2 cellular contexts compared by ENCODE assay signal in the genomic region with DNA sequence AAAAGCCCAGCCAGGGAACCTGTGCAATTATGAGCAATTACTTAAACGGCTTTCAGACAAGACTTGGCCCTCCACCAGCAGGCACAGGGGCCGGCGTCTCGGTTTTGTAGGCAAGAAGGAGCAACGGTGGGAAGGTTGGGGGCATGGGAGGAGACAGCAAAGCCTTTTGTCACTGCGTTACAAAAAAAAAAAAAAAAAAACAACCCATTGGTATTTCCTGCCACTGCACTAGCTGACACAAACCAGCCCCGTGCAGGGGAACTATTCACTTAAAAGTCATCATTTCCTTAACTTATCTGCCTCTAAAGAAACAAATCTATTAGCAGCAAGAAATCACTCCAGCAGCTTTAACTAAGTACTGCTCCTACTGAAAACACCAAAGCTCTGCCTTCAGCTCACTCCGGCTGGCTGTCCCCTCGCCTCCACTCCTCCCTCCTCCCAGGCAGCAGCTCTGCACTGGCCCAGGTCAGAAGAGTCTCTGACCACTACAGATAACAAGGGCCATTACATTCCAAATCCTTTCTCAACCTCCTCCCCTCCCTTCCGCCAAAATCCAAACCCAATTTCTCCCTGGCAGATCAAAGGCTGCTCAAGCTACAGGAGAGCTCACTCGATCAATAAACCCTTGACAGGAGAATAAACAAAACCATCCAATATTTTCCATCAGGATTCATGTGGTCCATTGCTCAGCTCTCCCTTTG.
TF ChIP-seq lines count a peak whose summit lies in the region.

No MANE protein-coding gene starts in this region.

TF ChIP-seq in IMR-90, 13 proteins besides CTCF, POLR2A, EP300 and RAD21:
- TF ChIP-seq, protein P1, sequence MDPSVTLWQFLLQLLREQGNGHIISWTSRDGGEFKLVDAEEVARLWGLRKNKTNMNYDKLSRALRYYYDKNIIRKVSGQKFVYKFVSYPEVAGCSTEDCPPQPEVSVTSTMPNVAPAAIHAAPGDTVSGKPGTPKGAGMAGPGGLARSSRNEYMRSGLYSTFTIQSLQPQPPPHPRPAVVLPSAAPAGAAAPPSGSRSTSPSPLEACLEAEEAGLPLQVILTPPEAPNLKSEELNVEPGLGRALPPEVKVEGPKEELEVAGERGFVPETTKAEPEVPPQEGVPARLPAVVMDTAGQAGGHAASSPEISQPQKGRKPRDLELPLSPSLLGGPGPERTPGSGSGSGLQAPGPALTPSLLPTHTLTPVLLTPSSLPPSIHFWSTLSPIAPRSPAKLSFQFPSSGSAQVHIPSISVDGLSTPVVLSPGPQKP (IDR thresholded peaks at IDR 0.05; ENCODE audit: borderline replicate concordance, low read depth, low read length), result no peak
- no peak for TF ChIP-seq MXI1 (IDR thresholded peaks at IDR 0.05; ENCODE audit: borderline replicate concordance, low read depth, low read length)
- no peak for TF ChIP-seq RFX5 (IDR thresholded peaks at IDR 0.05; ENCODE audit: low read depth, low read length)
- TF ChIP-seq BHLHE40 (IDR thresholded peaks at IDR 0.05; ENCODE audit: low read depth, low read length), result no peak
- TF ChIP-seq, protein P2, sequence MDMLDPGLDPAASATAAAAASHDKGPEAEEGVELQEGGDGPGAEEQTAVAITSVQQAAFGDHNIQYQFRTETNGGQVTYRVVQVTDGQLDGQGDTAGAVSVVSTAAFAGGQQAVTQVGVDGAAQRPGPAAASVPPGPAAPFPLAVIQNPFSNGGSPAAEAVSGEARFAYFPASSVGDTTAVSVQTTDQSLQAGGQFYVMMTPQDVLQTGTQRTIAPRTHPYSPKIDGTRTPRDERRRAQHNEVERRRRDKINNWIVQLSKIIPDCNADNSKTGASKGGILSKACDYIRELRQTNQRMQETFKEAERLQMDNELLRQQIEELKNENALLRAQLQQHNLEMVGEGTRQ (IDR thresholded peaks at IDR 0.05; ENCODE audit: low read depth, low read length), result no peak
- no peak for TF ChIP-seq FOS (IDR thresholded peaks at IDR 0.05; ENCODE audit: low read depth, low read length)
- TF ChIP-seq CHD1 (IDR thresholded peaks at IDR 0.05; ENCODE audit: low read depth, low read length), result no peak
- TF ChIP-seq RCOR1 (IDR thresholded peaks at IDR 0.05; ENCODE audit: insufficient replicate concordance, low read length), result no peak
- TF ChIP-seq NFE2L2 (IDR thresholded peaks at IDR 0.05; ENCODE audit: low read depth, low read length), result no peak
- no peak for TF ChIP-seq MAFK (IDR thresholded peaks at IDR 0.05; ENCODE audit: low read depth, low read length)
- TF ChIP-seq SMC3 (IDR thresholded peaks at IDR 0.05; ENCODE audit: low read depth, low read length), result no peak
- no peak for TF ChIP-seq MAZ (IDR thresholded peaks at IDR 0.05; ENCODE audit: borderline replicate concordance, low read depth, low read length)
- no peak for TF ChIP-seq CEBPB (IDR thresholded peaks at IDR 0.05; ENCODE audit: low read depth, low read length)

TF ChIP-seq in HepG2, 621 proteins besides CTCF, POLR2A, EP300 and RAD21 (continues in another document):
- TF ChIP-seq SNAPC2 (CRISPR knock-in tag; IDR thresholded peaks at IDR 0.05) (0 out of 2 replicates have a peak, but pooled peaks have one; percentile 21), SOX5 (CRISPR knock-in tag; IDR thresholded peaks at IDR 0.05; ENCODE audit: borderline replicate concordance) (peak; percentile 91), GATAD2A (CRISPR knock-in tag; IDR thresholded peaks at IDR 0.05) (peak; percentile 96), MIER2 (CRISPR knock-in tag; IDR thresholded peaks at IDR 0.05) (peak; percentile 69), ZNF570 (CRISPR knock-in tag; IDR thresholded peaks at IDR 0.05; ENCODE audit: borderline replicate concordance) (no peak), ATRX (CRISPR knock-in tag; IDR thresholded peaks at IDR 0.05; ENCODE audit: borderline replicate concordance) (no peak), MTA1 (CRISPR knock-in tag; IDR thresholded peaks at IDR 0.05; ENCODE audit: borderline replicate concordance) (peak; percentile 65; the same call in 1 of the 2 replicates), ZNF644 (CRISPR knock-in tag; IDR thresholded peaks at IDR 0.05; ENCODE audit: low read depth) (peak; percentile 87), ELF1 (CRISPR knock-in tag; IDR thresholded peaks at IDR 0.05) (0 out of 2 replicates have a peak, but pooled peaks have one; percentile 23), ERF (CRISPR knock-in tag; IDR thresholded peaks at IDR 0.05) (peak; percentile 82), MBD4 (IDR thresholded peaks at IDR 0.05; ENCODE audit: borderline replicate concordance, low read length) (no peak), NONO (IDR thresholded peaks at IDR 0.05) (no peak), NONO (CRISPR knock-in tag; conservative IDR thresholded peaks at IDR 0.05) (peak; percentile 77; the same call in 1 of the 2 replicates), ZNF33A (CRISPR knock-in tag; IDR thresholded peaks at IDR 0.05; ENCODE audit: borderline replicate concordance) (no peak), ZFP36L1 (CRISPR knock-in tag; IDR thresholded peaks at IDR 0.05) (no peak), GFI1 (CRISPR knock-in tag; IDR thresholded peaks at IDR 0.05; ENCODE audit: borderline replicate concordance) (peak; percentile 84), RARA (CRISPR knock-in tag; IDR thresholded peaks at IDR 0.05) (peak; percentile 71), ZFYVE20 (CRISPR knock-in tag; IDR thresholded peaks at IDR 0.05; ENCODE audit: borderline replicate concordance, low read depth) (no peak), MYC (CRISPR knock-in tag; IDR thresholded peaks at IDR 0.05; ENCODE audit: borderline replicate concordance) (peak; percentile 25; the same call in 1 of the 2 replicates), ZNF30 (CRISPR knock-in tag; IDR thresholded peaks at IDR 0.05) (no peak), ZSCAN21 (CRISPR knock-in tag; IDR thresholded peaks at IDR 0.05; ENCODE audit: borderline replicate concordance) (0 out of 2 replicates have a peak, but pooled peaks have one; percentile 34), SIX1 (CRISPR knock-in tag; IDR thresholded peaks at IDR 0.05; ENCODE audit: borderline replicate concordance) (peak; percentile 73; the same call in 1 of the 2 replicates), ZNF382 (CRISPR knock-in tag; IDR thresholded peaks at IDR 0.05; ENCODE audit: borderline replicate concordance) (no peak)
- TF ChIP-seq, protein P3, sequence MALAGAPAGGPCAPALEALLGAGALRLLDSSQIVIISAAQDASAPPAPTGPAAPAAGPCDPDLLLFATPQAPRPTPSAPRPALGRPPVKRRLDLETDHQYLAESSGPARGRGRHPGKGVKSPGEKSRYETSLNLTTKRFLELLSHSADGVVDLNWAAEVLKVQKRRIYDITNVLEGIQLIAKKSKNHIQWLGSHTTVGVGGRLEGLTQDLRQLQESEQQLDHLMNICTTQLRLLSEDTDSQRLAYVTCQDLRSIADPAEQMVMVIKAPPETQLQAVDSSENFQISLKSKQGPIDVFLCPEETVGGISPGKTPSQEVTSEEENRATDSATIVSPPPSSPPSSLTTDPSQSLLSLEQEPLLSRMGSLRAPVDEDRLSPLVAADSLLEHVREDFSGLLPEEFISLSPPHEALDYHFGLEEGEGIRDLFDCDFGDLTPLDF (CRISPR knock-in tag; IDR thresholded peaks at IDR 0.05), result no peak
- TF ChIP-seq, protein P4, sequence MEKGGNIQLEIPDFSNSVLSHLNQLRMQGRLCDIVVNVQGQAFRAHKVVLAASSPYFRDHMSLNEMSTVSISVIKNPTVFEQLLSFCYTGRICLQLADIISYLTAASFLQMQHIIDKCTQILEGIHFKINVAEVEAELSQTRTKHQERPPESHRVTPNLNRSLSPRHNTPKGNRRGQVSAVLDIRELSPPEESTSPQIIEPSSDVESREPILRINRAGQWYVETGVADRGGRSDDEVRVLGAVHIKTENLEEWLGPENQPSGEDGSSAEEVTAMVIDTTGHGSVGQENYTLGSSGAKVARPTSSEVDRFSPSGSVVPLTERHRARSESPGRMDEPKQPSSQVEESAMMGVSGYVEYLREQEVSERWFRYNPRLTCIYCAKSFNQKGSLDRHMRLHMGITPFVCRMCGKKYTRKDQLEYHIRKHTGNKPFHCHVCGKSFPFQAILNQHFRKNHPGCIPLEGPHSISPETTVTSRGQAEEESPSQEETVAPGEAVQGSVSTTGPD (CRISPR knock-in tag; IDR thresholded peaks at IDR 0.05), result peak; percentile 71; the same call in 1 of the 2 replicates
- TF ChIP-seq, protein P5, sequence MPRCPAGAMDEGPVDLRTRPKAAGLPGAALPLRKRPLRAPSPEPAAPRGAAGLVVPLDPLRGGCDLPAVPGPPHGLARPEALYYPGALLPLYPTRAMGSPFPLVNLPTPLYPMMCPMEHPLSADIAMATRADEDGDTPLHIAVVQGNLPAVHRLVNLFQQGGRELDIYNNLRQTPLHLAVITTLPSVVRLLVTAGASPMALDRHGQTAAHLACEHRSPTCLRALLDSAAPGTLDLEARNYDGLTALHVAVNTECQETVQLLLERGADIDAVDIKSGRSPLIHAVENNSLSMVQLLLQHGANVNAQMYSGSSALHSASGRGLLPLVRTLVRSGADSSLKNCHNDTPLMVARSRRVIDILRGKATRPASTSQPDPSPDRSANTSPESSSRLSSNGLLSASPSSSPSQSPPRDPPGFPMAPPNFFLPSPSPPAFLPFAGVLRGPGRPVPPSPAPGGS (CRISPR knock-in tag; IDR thresholded peaks at IDR 0.05), result no peak
- TF ChIP-seq, protein P6, sequence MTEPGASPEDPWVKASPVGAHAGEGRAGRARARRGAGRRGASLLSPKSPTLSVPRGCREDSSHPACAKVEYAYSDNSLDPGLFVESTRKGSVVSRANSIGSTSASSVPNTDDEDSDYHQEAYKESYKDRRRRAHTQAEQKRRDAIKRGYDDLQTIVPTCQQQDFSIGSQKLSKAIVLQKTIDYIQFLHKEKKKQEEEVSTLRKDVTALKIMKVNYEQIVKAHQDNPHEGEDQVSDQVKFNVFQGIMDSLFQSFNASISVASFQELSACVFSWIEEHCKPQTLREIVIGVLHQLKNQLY (CRISPR knock-in tag; IDR thresholded peaks at IDR 0.05), result peak; percentile 50; the same call in 1 of the 2 replicates
- TF ChIP-seq, protein P7, sequence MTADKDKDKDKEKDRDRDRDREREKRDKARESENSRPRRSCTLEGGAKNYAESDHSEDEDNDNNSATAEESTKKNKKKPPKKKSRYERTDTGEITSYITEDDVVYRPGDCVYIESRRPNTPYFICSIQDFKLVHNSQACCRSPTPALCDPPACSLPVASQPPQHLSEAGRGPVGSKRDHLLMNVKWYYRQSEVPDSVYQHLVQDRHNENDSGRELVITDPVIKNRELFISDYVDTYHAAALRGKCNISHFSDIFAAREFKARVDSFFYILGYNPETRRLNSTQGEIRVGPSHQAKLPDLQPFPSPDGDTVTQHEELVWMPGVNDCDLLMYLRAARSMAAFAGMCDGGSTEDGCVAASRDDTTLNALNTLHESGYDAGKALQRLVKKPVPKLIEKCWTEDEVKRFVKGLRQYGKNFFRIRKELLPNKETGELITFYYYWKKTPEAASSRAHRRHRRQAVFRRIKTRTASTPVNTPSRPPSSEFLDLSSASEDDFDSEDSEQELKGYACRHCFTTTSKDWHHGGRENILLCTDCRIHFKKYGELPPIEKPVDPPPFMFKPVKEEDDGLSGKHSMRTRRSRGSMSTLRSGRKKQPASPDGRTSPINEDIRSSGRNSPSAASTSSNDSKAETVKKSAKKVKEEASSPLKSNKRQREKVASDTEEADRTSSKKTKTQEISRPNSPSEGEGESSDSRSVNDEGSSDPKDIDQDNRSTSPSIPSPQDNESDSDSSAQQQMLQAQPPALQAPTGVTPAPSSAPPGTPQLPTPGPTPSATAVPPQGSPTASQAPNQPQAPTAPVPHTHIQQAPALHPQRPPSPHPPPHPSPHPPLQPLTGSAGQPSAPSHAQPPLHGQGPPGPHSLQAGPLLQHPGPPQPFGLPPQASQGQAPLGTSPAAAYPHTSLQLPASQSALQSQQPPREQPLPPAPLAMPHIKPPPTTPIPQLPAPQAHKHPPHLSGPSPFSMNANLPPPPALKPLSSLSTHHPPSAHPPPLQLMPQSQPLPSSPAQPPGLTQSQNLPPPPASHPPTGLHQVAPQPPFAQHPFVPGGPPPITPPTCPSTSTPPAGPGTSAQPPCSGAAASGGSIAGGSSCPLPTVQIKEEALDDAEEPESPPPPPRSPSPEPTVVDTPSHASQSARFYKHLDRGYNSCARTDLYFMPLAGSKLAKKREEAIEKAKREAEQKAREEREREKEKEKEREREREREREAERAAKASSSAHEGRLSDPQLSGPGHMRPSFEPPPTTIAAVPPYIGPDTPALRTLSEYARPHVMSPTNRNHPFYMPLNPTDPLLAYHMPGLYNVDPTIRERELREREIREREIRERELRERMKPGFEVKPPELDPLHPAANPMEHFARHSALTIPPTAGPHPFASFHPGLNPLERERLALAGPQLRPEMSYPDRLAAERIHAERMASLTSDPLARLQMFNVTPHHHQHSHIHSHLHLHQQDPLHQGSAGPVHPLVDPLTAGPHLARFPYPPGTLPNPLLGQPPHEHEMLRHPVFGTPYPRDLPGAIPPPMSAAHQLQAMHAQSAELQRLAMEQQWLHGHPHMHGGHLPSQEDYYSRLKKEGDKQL (CRISPR knock-in tag; IDR thresholded peaks at IDR 0.05; ENCODE audit: low read depth), result peak; percentile 80
- TF ChIP-seq, protein P8, sequence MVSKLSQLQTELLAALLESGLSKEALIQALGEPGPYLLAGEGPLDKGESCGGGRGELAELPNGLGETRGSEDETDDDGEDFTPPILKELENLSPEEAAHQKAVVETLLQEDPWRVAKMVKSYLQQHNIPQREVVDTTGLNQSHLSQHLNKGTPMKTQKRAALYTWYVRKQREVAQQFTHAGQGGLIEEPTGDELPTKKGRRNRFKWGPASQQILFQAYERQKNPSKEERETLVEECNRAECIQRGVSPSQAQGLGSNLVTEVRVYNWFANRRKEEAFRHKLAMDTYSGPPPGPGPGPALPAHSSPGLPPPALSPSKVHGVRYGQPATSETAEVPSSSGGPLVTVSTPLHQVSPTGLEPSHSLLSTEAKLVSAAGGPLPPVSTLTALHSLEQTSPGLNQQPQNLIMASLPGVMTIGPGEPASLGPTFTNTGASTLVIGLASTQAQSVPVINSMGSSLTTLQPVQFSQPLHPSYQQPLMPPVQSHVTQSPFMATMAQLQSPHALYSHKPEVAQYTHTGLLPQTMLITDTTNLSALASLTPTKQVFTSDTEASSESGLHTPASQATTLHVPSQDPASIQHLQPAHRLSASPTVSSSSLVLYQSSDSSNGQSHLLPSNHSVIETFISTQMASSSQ (IDR thresholded peaks at IDR 0.05; ENCODE audit: low read depth), result peak; percentile 35; the same call in 1 of the 2 replicates
- TF ChIP-seq, protein P8 (CRISPR knock-in tag; IDR thresholded peaks at IDR 0.05; ENCODE audit: borderline replicate concordance), result no peak; the same call in 1 of the 2 replicates
- TF ChIP-seq, protein P9, sequence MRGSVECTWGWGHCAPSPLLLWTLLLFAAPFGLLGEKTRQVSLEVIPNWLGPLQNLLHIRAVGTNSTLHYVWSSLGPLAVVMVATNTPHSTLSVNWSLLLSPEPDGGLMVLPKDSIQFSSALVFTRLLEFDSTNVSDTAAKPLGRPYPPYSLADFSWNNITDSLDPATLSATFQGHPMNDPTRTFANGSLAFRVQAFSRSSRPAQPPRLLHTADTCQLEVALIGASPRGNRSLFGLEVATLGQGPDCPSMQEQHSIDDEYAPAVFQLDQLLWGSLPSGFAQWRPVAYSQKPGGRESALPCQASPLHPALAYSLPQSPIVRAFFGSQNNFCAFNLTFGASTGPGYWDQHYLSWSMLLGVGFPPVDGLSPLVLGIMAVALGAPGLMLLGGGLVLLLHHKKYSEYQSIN (CRISPR knock-in tag; IDR thresholded peaks at IDR 0.05; ENCODE audit: borderline replicate concordance), result no peak
